In the genomic region with DNA sequence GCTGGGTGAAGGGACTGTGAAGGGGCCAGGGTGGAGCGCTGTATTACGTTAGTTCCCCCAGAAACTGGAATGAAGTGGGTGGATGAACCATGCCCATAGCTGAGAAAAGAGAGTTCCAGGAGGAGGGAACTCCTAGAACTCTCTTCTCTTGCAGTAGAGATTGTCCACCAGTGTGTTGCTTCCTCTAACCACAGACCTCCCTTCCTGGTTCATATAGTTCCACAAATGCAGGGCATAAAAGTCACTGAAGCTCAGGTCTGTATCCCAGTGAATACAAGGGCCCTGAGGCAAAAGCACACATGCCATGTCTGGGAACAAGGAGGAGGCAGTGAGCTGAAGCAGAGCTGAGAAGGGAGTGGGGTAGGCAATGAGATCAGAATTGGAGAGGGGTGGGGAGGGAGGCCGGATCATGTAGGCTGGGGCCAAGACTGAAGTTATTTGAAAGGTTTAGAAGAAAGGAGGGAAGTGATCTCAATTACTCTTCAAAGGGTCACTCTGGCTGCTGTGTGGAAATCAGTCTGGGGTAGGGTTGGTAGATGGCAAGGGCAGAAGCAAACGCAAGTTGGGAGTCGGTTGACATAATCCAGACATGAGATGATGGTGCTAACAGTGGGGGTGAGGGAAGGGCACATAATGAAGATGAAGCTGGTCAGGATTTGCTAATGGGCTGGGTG, we compare ENCODE assay signal across 11 cellular contexts. TPM values are rescaled to one million over a fixed set of nuclear protein-coding genes. Genes with fewer than 3 reads are reported as not detected.
A peak's percentile ranks its signal among the peaks of the same experiment; 100 is the strongest.
DNase-seq lines count a peak whose midpoint lies in the region; ATAC-seq and TF ChIP-seq lines count a peak whose summit lies in the region.
"Had no signal": no experiment of that assay in that cellular context is flagged by ENCODE, and none has a peak within 500 bp of the region (broad histone marks: within the 10 kb centered on the region; RNA-seq: fewer than 3 reads in every experiment).

No MANE protein-coding gene starts in this region.

- H3K9me3 ChIP-seq in heart right ventricle (peaks cover 0 to 4% (median 0%) of the 10 kb centered on the region in 11 donors), prostate gland (no peaks in the 10 kb centered on the region)

- H3K36me3 ChIP-seq in heart right ventricle = no peaks in the 10 kb centered on the region
- H3K36me3 ChIP-seq in prostate gland = no peaks in the 10 kb centered on the region

- 37 to 38% methylated on average over 5 of the region's 5 CpGs for WGBS in heart right ventricle, 2 donors
- 62% methylated on average over 5 of the region's 5 CpGs for WGBS in prostate gland

- TF ChIP-seq POLR2A in prostate gland (IDR thresholded peaks at IDR 0.05) (no peak), GM18505 (IDR thresholded peaks at IDR 0.05; ENCODE audit: borderline replicate concordance, extremely low read depth, insufficient read depth, insufficient read length) (no peak)

- ATAC-seq in heart right ventricle (peak; percentile 57 to 84 (median 77)), sciatic nerve (peak; percentile 80), HG03097 (IDR thresholded peaks at IDR 0.05; ENCODE audit: low FRiP score, unreplicated experiment) (no peak), GM18505 (IDR thresholded peaks at IDR 0.05; ENCODE audit: unreplicated experiment) (no peak)
- ATAC-seq in activated CD4-positive, CD25-positive, alpha-beta regulatory T cell treated with anti-CD3 and anti-CD28 coated beads, Interleukin-2, amount 50 U/mL, for 24 hours = no peak

- H3K4me3 ChIP-seq in heart right ventricle (no peak overlapping the region), prostate gland (no peak overlapping the region)

- no peaks in the 10 kb centered on the region for H3K27me3 ChIP-seq in heart right ventricle
- no peaks in the 10 kb centered on the region for H3K27me3 ChIP-seq in prostate gland (replicated peaks; ENCODE audit: insufficient read depth)

- no peak for TF ChIP-seq CTCF in heart right ventricle (IDR thresholded peaks at IDR 0.05)
- no peak for TF ChIP-seq CTCF in prostate gland (IDR thresholded peaks at IDR 0.05)

- H3K4me1 ChIP-seq in heart right ventricle (peaks cover 0 to 25% (median 6%) of the 10 kb centered on the region in 9 donors), prostate gland (replicated peaks) (no peaks in the 10 kb centered on the region)

- DNase-seq in GM03348 (ENCODE audit: low spot score) (peak; percentile 74), SKM-1 (lab: John Stamatoyannopoulos, UW; ENCODE audit: unreplicated experiment) (peak; percentile 69), heart right ventricle (no peak), sciatic nerve (ENCODE audit: low spot score) (no peak), prostate gland (ENCODE audit: low spot score) (no peak)
- DNase-seq: activated CD4-positive, alpha-beta T cell treated with anti-CD3 and anti-CD28 coated beads, Interleukin-2, amount 50 U/mL, for 48 hours; DND-41; NCI-H524 had no signal

- intact Hi-C loops in heart right ventricle (cut with DNase I) (no loop called here), sciatic nerve (cut with DNase I) (no loop called here), prostate gland (cut with DNase I) (no loop called here)

- peak overlapping the region in 4 of 10 donors; percentile 25 to 83 (median 42) for H3K27ac ChIP-seq in heart right ventricle
- no peak overlapping the region for H3K27ac ChIP-seq in prostate gland

RNA-seq across cellular contexts. Expression of a gene that starts 6.5 kb away (rescaled TPM):
- total RNA-seq in heart right ventricle (not detected), sciatic nerve (not detected), prostate gland (not detected)
- polyA plus RNA-seq in heart right ventricle = not detected

RNA-seq across cellular contexts. Expression of a gene that starts 10.3 kb away (rescaled TPM):
- total RNA-seq in heart right ventricle (1 to 10 TPM; 2.5 to 5.5 (median 3.8) TPM), sciatic nerve (37.5 TPM), prostate gland (10 to 100 TPM; 10.2 to 18.7 TPM)
- polyA plus RNA-seq in heart right ventricle = 1 to 10 TPM; 1.9 to 4.1 TPM

RNA-seq across cellular contexts. Expression of a gene that starts 49.0 kb away (rescaled TPM):
- 10 to 100 TPM in 2 of 10 donors, 1 to 10 TPM in 8; 6.4 to 10.5 (median 9.0) TPM for total RNA-seq in heart right ventricle
- polyA plus RNA-seq in heart right ventricle = 1 to 10 TPM; 3.3 to 5.5 TPM
- 14.6 TPM for total RNA-seq in sciatic nerve
- total RNA-seq in prostate gland = 10 to 100 TPM in 1 of 2 donors, 1 to 10 TPM in 1; 9.1 to 15.8 TPM

Comparison
In these comparisons a context has a peak if more than half of its experiments do, and no peak if none do; other contexts are left out.
1. DNase-seq: peak in GM03348 (single experiment) and SKM-1 (single experiment); none in heart right ventricle (0 of 2), sciatic nerve (single experiment) and prostate gland (single experiment).
2. ATAC-seq: peak in heart right ventricle (8 of 8) and sciatic nerve (single experiment); none in activated CD4-positive, CD25-positive, alpha-beta regulatory T cell treated with anti-CD3 and anti-CD28 coated beads, Interleukin-2, amount 50 U/mL, for 24 hours (0 of 2), HG03097 (single experiment) and GM18505 (single experiment).